ENCODE assay signal across 14 cellular contexts in genomic region chr15:80778621-80778963, GRCh38. TPM values are rescaled to one million over a fixed set of nuclear protein-coding genes. Genes with fewer than 3 reads are reported as not detected.
DNase-seq lines count a peak whose midpoint lies in the region; ATAC-seq, FAIRE-seq and TF ChIP-seq lines count a peak whose summit lies in the region.
"Had no signal": no experiment of that assay in that cellular context is flagged by ENCODE, and none has a peak within 500 bp of the region (broad histone marks: within the 10 kb centered on the region; RNA-seq: fewer than 3 reads in every experiment).

No MANE protein-coding gene starts in this region.

- no peak overlapping the region for H2BK120ac ChIP-seq in H1 (replicated peaks; ENCODE audit: low read depth, low read length)

- CTCF ChIA-PET in H1 (lab: Charles Lee; ENCODE audit: partially characterized antibody) = interaction anchor here (0.7 to 8.3 kb wide), 43 partner anchors 8 to 322 kb away, joined by 3 to 133 read pairs (median 7); no protein-coding TSS in a partner anchor

- intact Hi-C loops in left ventricle myocardium inferior (cut with micrococcal nuclease) = loop anchor here (5.0 to 10.0 kb wide), 3 partner anchors 124 to 211 kb away; no protein-coding TSS in a partner anchor
- intact Hi-C loops in left cardiac atrium (cut with DNase I) = loop anchor here (2.0 to 10.0 kb wide), 6 partner anchors 84 to 324 kb away; partner anchors contain the start of gene ABHD17C (in 1 of the 2)
- intact Hi-C loops in vagina (cut with DNase I) = loop anchor here (5.0 to 10.0 kb wide), 2 partner anchors 211 to 324 kb away; no protein-coding TSS in a partner anchor

- H2BK20ac ChIP-seq in H1 (ENCODE audit: low read length) = no peak overlapping the region

- TF ChIP-seq RAD21 in H1 (IDR thresholded peaks at IDR 0.05 in 1 of 2, conservative IDR thresholded peaks at IDR 0.05 in 1 of 2; ENCODE audit: low read depth in 2 of 2, low read length in 2 of 2) = no peak

- 34% methylated on average over 7 of the region's 7 CpGs; no CpG with 5 or more reads in 1 of the 2 experiments for WGBS in H1 (ENCODE audit: extremely low coverage in 1 of 2, insufficient coverage in 1 of 2, insufficient read length in 1 of 2, insufficient replicate concordance in 2 of 2, low coverage in 1 of 2, low lambda C conversion rate in 2 of 2, missing lambda C conversion rate in 1 of 2), 2 experiments

- H3K56ac ChIP-seq in H1 (replicated peaks; ENCODE audit: insufficient read length, low read depth, low read length) = no peak overlapping the region

- H2BK15ac ChIP-seq in H1 (ENCODE audit: low read length) = no peak overlapping the region

- H3K4ac ChIP-seq in H1 (replicated peaks; ENCODE audit: insufficient read length, low read depth, low read length) = no peak overlapping the region

- TF ChIP-seq POLR2A in H1 (IDR thresholded peaks at IDR 0.05; ENCODE audit: control extremely low read depth in 1 of 2, low read depth in 2 of 2, low read length in 2 of 2) = no peak
- TF ChIP-seq POLR2A in vagina (IDR thresholded peaks at IDR 0.05) = no peak

- H3K4me1 ChIP-seq in left ventricle myocardium inferior (peaks cover 44% of the 10 kb centered on the region), H1 (replicated peaks in 1 of 4; ENCODE audit: control insufficient read depth in 3 of 4, insufficient read depth in 4 of 4, low read length in 3 of 4) (peaks cover 0 to 7% (median 4%) of the 10 kb centered on the region in 4 experiments; a peak in 5 of 7 replicates), neuron (ENCODE audit: insufficient read depth, low read length) (peaks cover 32% of the 10 kb centered on the region), vagina (peaks cover 36% of the 10 kb centered on the region)

- H4K20me1 ChIP-seq in H1 (replicated peaks in 1 of 2; ENCODE audit: control insufficient read depth in 1 of 2, insufficient read depth in 2 of 2, low read length in 2 of 2) = peaks cover 0 to 5% of the 10 kb centered on the region in 2 experiments

- H3K4me3 ChIP-seq in left ventricle myocardium inferior (peak overlapping the region; percentile 70), H1 (ENCODE audit: extremely low read depth in 1 of 4, insufficient read depth in 2 of 4, low read depth in 3 of 4, low read length in 4 of 4) (peak overlapping the region in 2 of 4 experiments; percentile 19 to 63; a peak in 3 of 8 replicates), neuron (ENCODE audit: low read length) (peak overlapping the region; percentile 12), vagina (peak overlapping the region; percentile 46 to 49)

- H3K79me1 ChIP-seq in H1 (ENCODE audit: low read depth, low read length) = no peaks in the 10 kb centered on the region

- DNase-seq in left ventricle myocardium inferior = no peak
- no peak for DNase-seq in left cardiac atrium
- no peak for DNase-seq in H1 (ENCODE audit: low read depth in 1 of 2, low spot score in 2 of 2)
- DNase-seq in vagina (ENCODE audit: extremely low spot score in 2 of 2) = no peak
- DNase-seq in stimulated activated CD8-positive, alpha-beta memory T cell treated with anti-CD3 and anti-CD28 coated beads, Interleukin-4, amount 100 ng/mL, for 48 hours = no peak
- no peak for DNase-seq in activated T-cell treated with anti-CD3 and anti-CD28 coated beads, Interleukin-2, amount 50 U/mL, for 24 hours

- H3K23me2 ChIP-seq in H1 (ENCODE audit: low read depth, low read length) = peaks cover 15% of the 10 kb centered on the region

- no peaks in the 10 kb centered on the region for H3K9me3 Mint-ChIP-seq in activated T-cell treated with anti-CD3 and anti-CD28 coated beads, Interleukin-2, amount 50 U/mL, for 24 hours
- H3K9me3 Mint-ChIP-seq: activated B cell treated with CpG ODN at 0.5 μM for 24 hours; dendritic cell treated with granulocyte-macrophage colony-stimulating factor and Interleukin-4, amounts not matched to agents 40 ng/mL and 50 ng/mL, for 4 days; naive B cell had no signal

- peak overlapping the region; percentile 98 to 99 for H3K4me2 ChIP-seq in H1 (ENCODE audit: insufficient read depth in 1 of 2, low read depth in 2 of 2, low read length in 2 of 2)

- TF ChIP-seq CTCF in left ventricle myocardium inferior (IDR thresholded peaks at IDR 0.05; ENCODE audit: borderline replicate concordance) = no peak
- no peak for TF ChIP-seq CTCF in H1 (IDR thresholded peaks at IDR 0.05; ENCODE audit: control extremely low read depth in 1 of 3, insufficient read depth in 1 of 3, low read depth in 1 of 3, low read length in 3 of 3)
- no peak for TF ChIP-seq CTCF in vagina (IDR thresholded peaks at IDR 0.05)

- no peaks in the 10 kb centered on the region for H3K36me3 ChIP-seq in left ventricle myocardium inferior
- H3K36me3 ChIP-seq in H1 (ENCODE audit: control insufficient read depth in 2 of 4, insufficient read depth in 4 of 4, low read length in 3 of 4) = no peaks in the 10 kb centered on the region
- H3K36me3 ChIP-seq in neuron (ENCODE audit: insufficient read depth, low read length) = no peaks in the 10 kb centered on the region
- no peaks in the 10 kb centered on the region for H3K36me3 ChIP-seq in vagina

- H3K9me3 ChIP-seq in left ventricle myocardium inferior (replicated peaks) (no peaks in the 10 kb centered on the region), H1 (ENCODE audit: insufficient read depth in 2 of 2, low read depth in 1 of 2, low read length in 1 of 2) (no peaks in the 10 kb centered on the region), neuron (ENCODE audit: low read length) (no peaks in the 10 kb centered on the region), vagina (no peaks in the 10 kb centered on the region)

- peaks cover 62% of the 10 kb centered on the region for H3K27me3 ChIP-seq in left ventricle myocardium inferior (ENCODE audit: low read depth)
- peaks cover 4 to 43% (median 33%) of the 10 kb centered on the region in 4 experiments for H3K27me3 ChIP-seq in H1 (replicated peaks in 1 of 4; ENCODE audit: control insufficient read depth in 3 of 4, extremely low read depth in 1 of 4, insufficient read depth in 3 of 4, low read length in 3 of 4)
- peaks cover 37% of the 10 kb centered on the region for H3K27me3 ChIP-seq in neuron (ENCODE audit: insufficient read depth, low read length)
- no peaks in the 10 kb centered on the region for H3K27me3 ChIP-seq in vagina

- no peak overlapping the region for H2AK5ac ChIP-seq in H1 (ENCODE audit: low read depth, low read length)

- no peaks in the 10 kb centered on the region for H3K79me2 ChIP-seq in H1 (ENCODE audit: control insufficient read depth in 1 of 2, insufficient read depth in 2 of 2, low read length in 2 of 2)

- no peak for ATAC-seq in left cardiac atrium
- no peak for ATAC-seq in HG02981 (IDR thresholded peaks at IDR 0.05; ENCODE audit: unreplicated experiment)

- H3K27ac Mint-ChIP-seq in activated T-cell treated with anti-CD3 and anti-CD28 coated beads, Interleukin-2, amount 50 U/mL, for 24 hours = no peak overlapping the region
- H3K27ac Mint-ChIP-seq: activated B cell treated with CpG ODN at 0.5 μM for 24 hours; dendritic cell treated with granulocyte-macrophage colony-stimulating factor and Interleukin-4, amounts not matched to agents 40 ng/mL and 50 ng/mL, for 4 days; naive B cell had no signal

- H3K27me3 Mint-ChIP-seq in activated T-cell treated with anti-CD3 and anti-CD28 coated beads, Interleukin-2, amount 50 U/mL, for 24 hours = peaks cover 62% of the 10 kb centered on the region

- no peak overlapping the region for H3K4me3 Mint-ChIP-seq in activated T-cell treated with anti-CD3 and anti-CD28 coated beads, Interleukin-2, amount 50 U/mL, for 24 hours
- H3K4me3 Mint-ChIP-seq: activated B cell treated with CpG ODN at 0.5 μM for 24 hours had no signal

- H3K14ac ChIP-seq in H1 (ENCODE audit: insufficient read length) = no peak overlapping the region

- no peak overlapping the region for H4K8ac ChIP-seq in H1 (ENCODE audit: extremely low read depth, insufficient read depth, low read length)

- no peak overlapping the region for H4K91ac ChIP-seq in H1 (replicated peaks; ENCODE audit: insufficient read length, low read length)

- peaks cover 22% of the 10 kb centered on the region for H3K4me1 Mint-ChIP-seq in activated T-cell treated with anti-CD3 and anti-CD28 coated beads, Interleukin-2, amount 50 U/mL, for 24 hours (ENCODE audit: low read depth)

- FAIRE-seq in H1 (lab: Jason Lieb, UNC) = no peak

- TF ChIP-seq EP300 in H1 (IDR thresholded peaks at IDR 0.05; ENCODE audit: borderline replicate concordance in 1 of 2, low read depth in 2 of 2, low read length in 2 of 2) = no peak

- H2BK5ac ChIP-seq in H1 (ENCODE audit: low read depth, low read length) = no peak overlapping the region

- no peak overlapping the region for H4K5ac ChIP-seq in H1 (ENCODE audit: insufficient read length, low read depth, low read length)

- POLR2A ChIA-PET in H1 (lab: Charles Lee; ENCODE audit: partially characterized antibody) = interaction anchor here (1.6 to 2.3 kb wide), 2 partner anchors 83 to 211 kb away, joined by 8 to 9 read pairs; partner anchors contain the start of gene ABHD17C

- no peak overlapping the region for H3K18ac ChIP-seq in H1 (ENCODE audit: extremely low read depth, low read length)

- no peaks in the 10 kb centered on the region for H3K36me3 Mint-ChIP-seq in activated T-cell treated with anti-CD3 and anti-CD28 coated beads, Interleukin-2, amount 50 U/mL, for 24 hours (ENCODE audit: low read depth)
- H3K36me3 Mint-ChIP-seq: naive B cell had no signal

- no peak overlapping the region for H3K23ac ChIP-seq in H1 (ENCODE audit: insufficient read length)

- H2AFZ ChIP-seq in H1 (ENCODE audit: low read length) = no peak overlapping the region
- H2AFZ ChIP-seq in neuron (ENCODE audit: low read depth, low read length) = peak overlapping the region; percentile 84

- H3K27ac ChIP-seq in left ventricle myocardium inferior (replicated peaks) = no peak overlapping the region
- no peak overlapping the region for H3K27ac ChIP-seq in H1 (ENCODE audit: low read depth, low read length)
- H3K27ac ChIP-seq in vagina = no peak overlapping the region
- H3K27ac ChIP-seq: HL-60, RWPE1 had no signal

- no peak overlapping the region for H3K9ac ChIP-seq in H1 (replicated peaks in 1 of 4; ENCODE audit: extremely low read depth in 1 of 4, low read depth in 3 of 4, low read length in 3 of 4)

- H2BK12ac ChIP-seq in H1 (ENCODE audit: low read depth, low read length) = no peak overlapping the region

TF ChIP-seq in H1, 55 proteins besides CTCF, POLR2A, EP300 and RAD21 (continues in another document):
- TF ChIP-seq NRF1 (IDR thresholded peaks at IDR 0.05; ENCODE audit: low read depth, low read length) = no peak

RNA-seq across cellular contexts. Expression of gene CEMIP, which starts 0.6 kb away (rescaled TPM):
- total RNA-seq in left ventricle myocardium inferior (0.44 TPM), left cardiac atrium (1 to 10 TPM in 1 of 2 donors, under 1 TPM in 1; 0.44 to 1.6 TPM), vagina (0.74 TPM)
- total RNA-seq in H1 (2021; fragmentation: NEBNext Ultra II Directional; extraction: Animal tissue kit (Norgen Biotek cat#: 25700)) = 0.60 and 1.8 TPM in 2 replicates
- 0.11 and 0.16 TPM in 2 replicates for polyA plus RNA-seq in H1 (2011; rRNA removed)
- 0.40 TPM for polyA plus RNA-seq in H1 (2011; cell fraction: cytosol; rRNA removed)
- polyA plus RNA-seq in H1 (2011; cell fraction: nucleus; rRNA removed) = 0.37 TPM
- polyA plus RNA-seq in H1 (2012, experiment 1 of 2) = 1.2 to 1.6 TPM (median 1.3 TPM) in 4 replicates
- polyA plus RNA-seq in H1 (2012, experiment 2 of 2) = 0.24 TPM
- polyA plus RNA-seq in H1 (2013, experiment 1 of 2) = 2.0 TPM
- polyA plus RNA-seq in H1 (2013, experiment 2 of 2) = 1.8 TPM
- 0.20 and 0.88 TPM in 2 replicates for polyA minus RNA-seq in H1 (2011; rRNA and poly(A)+ RNA removed)
- polyA minus RNA-seq in H1 (2011; cell fraction: cytosol; rRNA and poly(A)+ RNA removed) = not detected
- polyA minus RNA-seq in H1 (2011; cell fraction: nucleus; rRNA and poly(A)+ RNA removed) = 1.00 TPM
- total RNA-seq: activated B cell treated with CpG ODN at 0.5 μM for 24 hours, G401 had no signal
